In the genomic region with DNA sequence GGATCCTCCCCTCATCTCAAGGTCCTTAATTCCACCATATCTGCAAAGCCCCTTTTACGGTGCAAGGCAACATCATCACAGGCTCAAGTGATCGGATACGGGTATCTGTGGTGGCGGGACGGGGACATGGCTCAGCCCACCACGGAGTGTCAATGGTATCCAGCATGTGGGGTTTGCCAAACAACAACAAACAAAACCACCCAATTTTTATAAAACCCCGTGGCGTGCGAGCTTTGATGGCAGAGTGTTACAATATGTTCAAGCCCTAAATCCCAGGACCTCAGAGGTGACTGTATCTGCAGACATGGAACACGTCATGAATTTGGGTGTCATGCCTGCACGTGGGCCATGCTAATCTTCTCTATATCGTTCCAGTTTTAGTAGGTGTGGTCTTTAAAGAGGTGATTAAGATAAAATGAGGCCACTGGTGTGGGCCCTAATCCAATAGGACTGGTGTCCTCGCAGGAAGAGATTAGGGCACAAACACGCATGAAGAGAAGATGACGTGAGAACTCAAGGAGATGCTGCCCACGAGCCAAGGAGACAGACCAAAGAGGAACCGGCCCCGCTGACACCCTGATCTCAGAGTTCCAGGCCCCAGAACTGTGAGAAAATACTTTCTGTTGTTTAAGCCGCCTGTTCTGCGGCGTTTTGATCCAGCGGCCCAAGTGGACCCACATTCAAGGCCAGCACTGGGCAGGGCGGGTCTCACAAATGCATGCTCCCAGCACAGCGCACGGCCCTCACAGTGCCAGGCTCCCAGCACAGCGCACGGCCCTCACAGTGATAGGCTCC, we compare ENCODE assay signal across 16 cellular contexts. TPM values are rescaled to one million over a fixed set of nuclear protein-coding genes. Genes with fewer than 3 reads are reported as not detected.
DNase-seq lines count a peak whose midpoint lies in the region; ATAC-seq and TF ChIP-seq lines count a peak whose summit lies in the region.
"Had no signal": no experiment of that assay in that cellular context is flagged by ENCODE, and none has a peak within 500 bp of the region (broad histone marks: within the 10 kb centered on the region; RNA-seq: fewer than 3 reads in every experiment).

No MANE protein-coding gene starts in this region.

- H3K79me1 ChIP-seq in IMR-90 (ENCODE audit: low read depth in 1 of 2, low read length in 2 of 2): peaks cover 0 to 15% of the 10 kb centered on the region in 2 experiments; a peak in 3 of 4 replicates

- H2BK20ac ChIP-seq in IMR-90 (ENCODE audit: low read depth, low read length): no peak overlapping the region

- no peaks in the 10 kb centered on the region for H3F3A ChIP-seq in neural progenitor cell (ENCODE audit: low read depth)

- H3K23ac ChIP-seq in IMR-90 (ENCODE audit: low read depth, low read length): no peak overlapping the region

- peak overlapping the region; percentile 91 for H3K27ac Mint-ChIP-seq in activated CD4-positive, alpha-beta T cell treated with anti-CD3 and anti-CD28 coated beads, Interleukin-2, amount 10 ng/mL, durations not matched to agents 24 days and 14 days
- peak overlapping the region; percentile 86 to 98 for H3K27ac Mint-ChIP-seq in activated naive CD4-positive, alpha-beta T cell treated with anti-CD3 and anti-CD28 coated beads, Interleukin-2, amount 50 U/mL, for 72 hours
- H3K27ac Mint-ChIP-seq in neural progenitor cell: peak overlapping the region; percentile 37
- H3K27ac Mint-ChIP-seq: WTC11 had no signal

- WGBS in IMR-90 (ENCODE audit: extremely low coverage in 2 of 2, insufficient read length in 1 of 2), 2 experiments: 96% methylated on average over 20 of the region's 27 CpGs; no CpG with 5 or more reads in 1 of the 2 experiments

- no peaks in the 10 kb centered on the region for H3K9me3 Mint-ChIP-seq in activated CD4-positive, alpha-beta T cell treated with anti-CD3 and anti-CD28 coated beads, Interleukin-2, amount 10 ng/mL, durations not matched to agents 24 days and 14 days
- H3K9me3 Mint-ChIP-seq in activated naive CD4-positive, alpha-beta T cell treated with anti-CD3 and anti-CD28 coated beads, Interleukin-2, amount 50 U/mL, for 72 hours: no peaks in the 10 kb centered on the region
- H3K9me3 Mint-ChIP-seq in neural progenitor cell: no peaks in the 10 kb centered on the region
- H3K9me3 Mint-ChIP-seq: neural crest cell, WTC11 had no signal

- ATAC-seq in IMR-90 (ENCODE audit: low read depth): no peak
- no peak for ATAC-seq in activated naive CD4-positive, alpha-beta T cell treated with anti-CD3 and anti-CD28 coated beads, Interleukin-2, amount 50 U/mL, for 72 hours
- ATAC-seq in GM19023 (IDR thresholded peaks at IDR 0.05; ENCODE audit: unreplicated experiment): no peak
- ATAC-seq: WTC11 had no signal

- H3K4ac ChIP-seq in IMR-90 (ENCODE audit: low read depth, low read length): no peak overlapping the region

- no peak for TF ChIP-seq POLR2A in IMR-90 (IDR thresholded peaks at IDR 0.05; ENCODE audit: low read depth, low read length)

- H3K27me3 ChIP-seq in IMR-90 (ENCODE audit: control insufficient read depth, insufficient read depth, low read length) (no peaks in the 10 kb centered on the region), neural progenitor cell (no peaks in the 10 kb centered on the region)
- H3K27me3 ChIP-seq: uterus had no signal

- no peak overlapping the region for H2AFZ ChIP-seq in IMR-90 (replicated peaks; ENCODE audit: low read length, poor library complexity)
- no peak overlapping the region for H2AFZ ChIP-seq in neural progenitor cell (replicated peaks)

- no peak overlapping the region for H3K18ac ChIP-seq in IMR-90 (ENCODE audit: low read depth, low read length)

- peaks cover 6% of the 10 kb centered on the region; the same call in 1 of the 2 replicates for H3K9me1 ChIP-seq in IMR-90 (ENCODE audit: insufficient read depth, low read length)

- H3K4me3 ChIP-seq in IMR-90 (ENCODE audit: insufficient read depth, low read depth, low read length) (no peak overlapping the region), neural progenitor cell (no peak overlapping the region)
- H3K4me3 ChIP-seq: uterus had no signal

- H4K5ac ChIP-seq in IMR-90 (ENCODE audit: low read depth, low read length): no peak overlapping the region

- no peak for DNase-seq in activated CD4-positive, alpha-beta T cell treated with anti-CD3 and anti-CD28 coated beads, Interleukin-2, amount 10 ng/mL, durations not matched to agents 24 days and 14 days
- no peak for DNase-seq in activated CD4-positive, alpha-beta T cell treated with anti-CD3 and anti-CD28 coated beads for 48 hours
- DNase-seq in IMR-90 (no peak), neural progenitor cell (ENCODE audit: low spot score) (no peak), UCSD-AML1 (lab: John Stamatoyannopoulos, UW; ENCODE audit: unreplicated experiment) (no peak), OCI-M2 (lab: John Stamatoyannopoulos, UW; ENCODE audit: unreplicated experiment) (no peak)
- no peak for DNase-seq in activated naive CD4-positive, alpha-beta T cell treated with anti-CD3 and anti-CD28 coated beads, Interleukin-2, amount 50 U/mL, for 72 hours (ENCODE audit: low spot score in 2 of 2)
- DNase-seq: activated CD8-positive, alpha-beta memory T cell treated with anti-CD3 and anti-CD28 coated beads, Interleukin-2, amount 50 U/mL, for 48 hours; cerebellar nuclear complex; foreskin fibroblast; NCI-H1417 treated with DMSO at 0.1 percent for 48 hours; retina; uterus had no signal

- H3K4me2 ChIP-seq in IMR-90 (ENCODE audit: low read depth, low read length) (no peak overlapping the region), neural progenitor cell (no peak overlapping the region)

- no peak overlapping the region for H3K9ac ChIP-seq in IMR-90 (ENCODE audit: low read depth, low read length)
- no peak overlapping the region for H3K9ac ChIP-seq in neural progenitor cell

- no peak overlapping the region for H3K14ac ChIP-seq in IMR-90 (replicated peaks; ENCODE audit: low read depth, low read length)

- H2AK9ac ChIP-seq in IMR-90 (replicated peaks; ENCODE audit: low read depth, low read length, poor library complexity): peak overlapping the region; percentile 1

- peaks cover 40% of the 10 kb centered on the region for H3K36me3 Mint-ChIP-seq in activated CD4-positive, alpha-beta T cell treated with anti-CD3 and anti-CD28 coated beads, Interleukin-2, amount 10 ng/mL, durations not matched to agents 24 days and 14 days (ENCODE audit: low read depth)
- peaks cover 0 to 28% of the 10 kb centered on the region in 2 donors for H3K36me3 Mint-ChIP-seq in activated naive CD4-positive, alpha-beta T cell treated with anti-CD3 and anti-CD28 coated beads, Interleukin-2, amount 50 U/mL, for 72 hours
- H3K36me3 Mint-ChIP-seq in neural progenitor cell: peaks cover 4% of the 10 kb centered on the region

- in situ Hi-C loops in IMR-90 (cut with MboI; ENCODE audit: low sequenced_read_pairs): no loop called here

- H3K4me1 ChIP-seq in IMR-90 (ENCODE audit: control insufficient read depth, insufficient read depth, low read length) (peaks cover 3% of the 10 kb centered on the region), neural progenitor cell (no peaks in the 10 kb centered on the region)

- intact Hi-C loops in activated CD4-positive, alpha-beta T cell treated with anti-CD3 and anti-CD28 coated beads, Interleukin-2, amount 10 ng/mL, durations not matched to agents 24 days and 14 days (cut with micrococcal nuclease): loop anchor here (2.0 kb wide), 1 partner anchor 64 kb away; no protein-coding TSS in a partner anchor
- intact Hi-C loops in IMR-90 (cut with micrococcal nuclease): no loop called here

- H2BK120ac ChIP-seq in IMR-90 (ENCODE audit: low read depth, low read length): no peak overlapping the region

- CTCF ChIA-PET in IMR-90 (lab: Yijun Ruan, JAX): no interaction called here

- H3K27ac ChIP-seq in IMR-90 (ENCODE audit: insufficient read depth, low read length) (no peak overlapping the region), neural progenitor cell (no peak overlapping the region)
- H3K27ac ChIP-seq: uterus had no signal

- TF ChIP-seq RAD21 in IMR-90 (IDR thresholded peaks at IDR 0.05; ENCODE audit: low read length): no peak

- no peaks in the 10 kb centered on the region for H3K27me3 Mint-ChIP-seq in activated CD4-positive, alpha-beta T cell treated with anti-CD3 and anti-CD28 coated beads, Interleukin-2, amount 10 ng/mL, durations not matched to agents 24 days and 14 days
- peaks cover 7% of the 10 kb centered on the region for H3K27me3 Mint-ChIP-seq in neural progenitor cell (ENCODE audit: insufficient read depth, low read depth)

- H3K56ac ChIP-seq in IMR-90 (ENCODE audit: extremely low read depth, insufficient read depth, low read length): no peak overlapping the region

- H4K20me1 ChIP-seq in IMR-90 (ENCODE audit: insufficient read depth, low read length): no peaks in the 10 kb centered on the region; the same call in none of the 2 replicates
- H4K20me1 ChIP-seq in neural progenitor cell (ENCODE audit: low read depth): no peaks in the 10 kb centered on the region

- H4K8ac ChIP-seq in IMR-90 (ENCODE audit: low read depth in 2 of 2, low read length in 2 of 2): no peak overlapping the region

- POLR2A ChIA-PET in IMR-90 (lab: Charles Lee; ENCODE audit: unreplicated experiment): no interaction called here

- H3K9me3 ChIP-seq in IMR-90 (ENCODE audit: control insufficient read depth, insufficient read depth, low read length) (no peaks in the 10 kb centered on the region), neural progenitor cell (ENCODE audit: low read depth) (no peaks in the 10 kb centered on the region)
- H3K9me3 ChIP-seq: uterus had no signal

- TF ChIP-seq CTCF in IMR-90 (conservative IDR thresholded peaks at IDR 0.05; ENCODE audit: low read depth, low read length) (no peak), neural progenitor cell (IDR thresholded peaks at IDR 0.05) (no peak)

- no peak overlapping the region for H4K91ac ChIP-seq in IMR-90 (ENCODE audit: insufficient read depth, low read depth, low read length)

- no peak overlapping the region for H2BK5ac ChIP-seq in IMR-90 (ENCODE audit: low read depth, low read length, poor library complexity, severe bottlenecking)

- no peak overlapping the region for H2AK5ac ChIP-seq in IMR-90 (ENCODE audit: low read depth, low read length)

- dilution Hi-C loops in IMR-90 (cut with HindIII; ENCODE audit: low sequenced_read_pairs, unreplicated experiment): no loop called here

- H3K4me1 Mint-ChIP-seq in activated CD4-positive, alpha-beta T cell treated with anti-CD3 and anti-CD28 coated beads, Interleukin-2, amount 10 ng/mL, durations not matched to agents 24 days and 14 days: peaks cover 21% of the 10 kb centered on the region
- H3K4me1 Mint-ChIP-seq in neural progenitor cell: peaks cover 4% of the 10 kb centered on the region
- H3K4me1 Mint-ChIP-seq: neural crest cell, WTC11 had no signal

- H3K36me3 ChIP-seq in IMR-90 (ENCODE audit: control insufficient read depth, insufficient read depth, low read length) (peaks cover 31% of the 10 kb centered on the region), neural progenitor cell (no peaks in the 10 kb centered on the region)
- H3K36me3 ChIP-seq: uterus had no signal

- H3K79me2 ChIP-seq in neural progenitor cell (ENCODE audit: low read depth): no peaks in the 10 kb centered on the region

- BruUV-seq in IMR-90 (replicated peaks; lab: Mats Ljungman, UMichigan): no TSS peak

- H3K4me3 Mint-ChIP-seq in activated CD4-positive, alpha-beta T cell treated with anti-CD3 and anti-CD28 coated beads, Interleukin-2, amount 10 ng/mL, durations not matched to agents 24 days and 14 days: peak overlapping the region; percentile 33
- H3K4me3 Mint-ChIP-seq in neural progenitor cell: peak overlapping the region; percentile 7
- H3K4me3 Mint-ChIP-seq: neural crest cell, WTC11 had no signal

- H2BK15ac ChIP-seq in IMR-90 (ENCODE audit: low read depth, low read length): no peak overlapping the region

RNA-seq across cellular contexts. Expression of gene GOLGA3, which starts 6.6 kb away (rescaled TPM):
- 67.6 and 68.1 TPM in 2 replicates for total RNA-seq in activated CD4-positive, alpha-beta T cell treated with anti-CD3 and anti-CD28 coated beads, Interleukin-2, amount 10 ng/mL, durations not matched to agents 24 days and 14 days
- total RNA-seq in IMR-90 (2012; rRNA removed) (99.8 and 102 TPM in 2 replicates), neural progenitor cell (ENCODE audit: low replicate concordance) (8.5 and 19.4 TPM in 2 replicates)
- polyA plus RNA-seq in IMR-90 (2012; rRNA removed): 39.6 and 41.1 TPM in 2 replicates
- polyA plus RNA-seq in IMR-90 (2012; cell fraction: cytosol; rRNA removed): 28.7 and 29.9 TPM in 2 replicates
- polyA plus RNA-seq in IMR-90 (2012; cell fraction: nucleus; rRNA removed; ENCODE audit: low replicate concordance): 62.0 and 68.6 TPM in 2 replicates
- 10 to 100 TPM; 44.0 to 52.7 TPM for total RNA-seq in activated naive CD4-positive, alpha-beta T cell treated with anti-CD3 and anti-CD28 coated beads, Interleukin-2, amount 50 U/mL, for 72 hours

RNA-seq across cellular contexts. Expression of gene CHFR, which starts 52.1 kb away (rescaled TPM):
- 52.9 and 60.7 TPM in 2 replicates for total RNA-seq in activated CD4-positive, alpha-beta T cell treated with anti-CD3 and anti-CD28 coated beads, Interleukin-2, amount 10 ng/mL, durations not matched to agents 24 days and 14 days
- total RNA-seq in IMR-90 (2012; rRNA removed) (11.4 and 13.4 TPM in 2 replicates), neural progenitor cell (ENCODE audit: low replicate concordance) (25.6 and 36.1 TPM in 2 replicates)
- polyA plus RNA-seq in IMR-90 (2012; rRNA removed): 29.9 and 35.3 TPM in 2 replicates
- 18.3 and 22.6 TPM in 2 replicates for polyA plus RNA-seq in IMR-90 (2012; cell fraction: cytosol; rRNA removed)
- 136 and 171 TPM in 2 replicates for polyA plus RNA-seq in IMR-90 (2012; cell fraction: nucleus; rRNA removed; ENCODE audit: low replicate concordance)
- 10 to 100 TPM; 60.4 to 73.2 TPM for total RNA-seq in activated naive CD4-positive, alpha-beta T cell treated with anti-CD3 and anti-CD28 coated beads, Interleukin-2, amount 50 U/mL, for 72 hours

Comparison
In these comparisons a context has a peak if more than half of its experiments do, and no peak if none do; other contexts are left out.
1. H3K27ac Mint-ChIP-seq: peak in every context shown above with its lines; median percentile 92 in activated naive CD4-positive, alpha-beta T cell treated with anti-CD3 and anti-CD28 coated beads, Interleukin-2, amount 50 U/mL, for 72 hours; 91 in activated CD4-positive, alpha-beta T cell treated with anti-CD3 and anti-CD28 coated beads, Interleukin-2, amount 10 ng/mL, durations not matched to agents 24 days and 14 days; 37 in neural progenitor cell.